7 cellular contexts compared by ENCODE assay signal in the genomic region with DNA sequence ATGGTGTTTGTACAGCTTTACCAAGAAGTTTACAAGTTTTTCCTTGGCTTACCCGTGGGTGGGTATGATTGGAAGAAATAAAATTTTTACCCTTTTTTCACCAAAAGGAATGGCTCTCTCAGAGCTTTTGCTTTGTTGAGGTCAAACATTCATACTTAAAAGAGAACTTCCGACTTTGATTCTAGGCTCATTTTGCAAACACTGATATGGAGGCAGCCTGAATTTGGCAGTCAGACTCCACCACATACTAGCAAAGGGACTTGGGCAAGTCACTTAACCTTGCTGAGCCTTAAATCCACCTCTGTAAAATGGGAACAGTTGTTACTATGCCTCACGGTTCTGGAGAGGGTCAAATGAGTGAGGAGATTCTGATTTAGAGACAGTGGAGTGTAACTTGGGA.
"Had no signal": no experiment of that assay in that cellular context is flagged by ENCODE, and none has a peak within 500 bp of the region (broad histone marks: within the 10 kb centered on the region; RNA-seq: fewer than 3 reads in every experiment).

No MANE protein-coding gene starts in this region.

- FAIRE-seq: G401.6, GM12878, GM12892, GM18507, GM19239 had no signal

- ATAC-seq: GM12878 had no signal

- H3K4me3 ChIP-seq: GM12878 had no signal

- DNase-seq: GDM1, GF-D8 had no signal
